Comparison of ENCODE assay signal across 8 cellular contexts in genomic region chr12:57738661-57739237, GRCh38. TPM values are rescaled to one million over a fixed set of nuclear protein-coding genes. Genes with fewer than 3 reads are reported as not detected.
DNase-seq lines count a peak whose midpoint lies in the region; ATAC-seq and TF ChIP-seq lines count a peak whose summit lies in the region.

Gene AGAP2 (minus strand): TSS chr12:57738742. CDS start chr12:57738246, 496 bp downstream.

- no peak for ATAC-seq in GM21529 (IDR thresholded peaks at IDR 0.05; ENCODE audit: unreplicated experiment)

- no peak for TF ChIP-seq CTCF in type B pancreatic cell (conservative IDR thresholded peaks at IDR 0.05)
- no peak for TF ChIP-seq CTCF in GM20000 (IDR thresholded peaks at IDR 0.05; ENCODE audit: extremely low read depth, missing control alignments)

- H3K36me3 Mint-ChIP-seq in activated naive CD4-positive, alpha-beta T cell treated with anti-CD3 and anti-CD28 coated beads, Interleukin-2, amount 50 U/mL, for 24 hours = peaks cover 1% of the 10 kb centered on the region
- peaks cover 15% of the 10 kb centered on the region for H3K36me3 Mint-ChIP-seq in activated T-helper 1 cell treated with anti-CD3 and anti-CD28 coated beads, Interleukin-12 subunit alpha, Interleukin-12 subunit beta, Interleukin-2, Interleukin-4 antibody, amounts not matched to agents 30 ng/mL and 10 ng/mL and 1 ng/mL, durations not matched to agents 14 hours and 24 hours and 36 hours (ENCODE audit: low read depth)
- peaks cover 4% of the 10 kb centered on the region for H3K36me3 Mint-ChIP-seq in type B pancreatic cell

- intact Hi-C loops in activated T-helper 1 cell treated with anti-CD3 and anti-CD28 coated beads, Interleukin-12 subunit alpha, Interleukin-12 subunit beta, Interleukin-2, Interleukin-4 antibody, amounts not matched to agents 30 ng/mL and 10 ng/mL and 1 ng/mL, durations not matched to agents 14 hours and 24 hours and 36 hours (cut with micrococcal nuclease) = no loop called here

- DNase-seq in activated naive CD4-positive, alpha-beta T cell treated with Interleukin-2 at 50 U/mL for 16 hours = no peak
- no peak for DNase-seq in activated T-helper 1 cell treated with anti-CD3 and anti-CD28 coated beads, Interleukin-12 subunit alpha, Interleukin-12 subunit beta, Interleukin-2, Interleukin-4 antibody, amounts not matched to agents 30 ng/mL and 10 ng/mL and 1 ng/mL, durations not matched to agents 14 hours and 24 hours and 36 hours (ENCODE audit: low spot score)
- DNase-seq in iPS-NIHi7 (ENCODE audit: extremely low spot score) = peak; percentile 67
- no peak for DNase-seq in type B pancreatic cell (ENCODE audit: extremely low spot score, unreplicated experiment)
- DNase-seq in GM20000 (ENCODE audit: low spot score) = no peak
- no peak for DNase-seq in SW 1271 (lab: John Stamatoyannopoulos, UW)

- H3K9me3 Mint-ChIP-seq in activated naive CD4-positive, alpha-beta T cell treated with anti-CD3 and anti-CD28 coated beads, Interleukin-2, amount 50 U/mL, for 24 hours = no peaks in the 10 kb centered on the region
- no peaks in the 10 kb centered on the region for H3K9me3 Mint-ChIP-seq in activated T-helper 1 cell treated with anti-CD3 and anti-CD28 coated beads, Interleukin-12 subunit alpha, Interleukin-12 subunit beta, Interleukin-2, Interleukin-4 antibody, amounts not matched to agents 30 ng/mL and 10 ng/mL and 1 ng/mL, durations not matched to agents 14 hours and 24 hours and 36 hours
- H3K9me3 Mint-ChIP-seq in type B pancreatic cell = no peaks in the 10 kb centered on the region

- H3K4me1 Mint-ChIP-seq in activated naive CD4-positive, alpha-beta T cell treated with anti-CD3 and anti-CD28 coated beads, Interleukin-2, amount 50 U/mL, for 24 hours = peaks cover 48% of the 10 kb centered on the region
- H3K4me1 Mint-ChIP-seq in activated T-helper 1 cell treated with anti-CD3 and anti-CD28 coated beads, Interleukin-12 subunit alpha, Interleukin-12 subunit beta, Interleukin-2, Interleukin-4 antibody, amounts not matched to agents 30 ng/mL and 10 ng/mL and 1 ng/mL, durations not matched to agents 14 hours and 24 hours and 36 hours (ENCODE audit: low read depth) = peaks cover 32% of the 10 kb centered on the region
- peaks cover 15% of the 10 kb centered on the region for H3K4me1 Mint-ChIP-seq in type B pancreatic cell (ENCODE audit: unreplicated experiment)

- H3K27me3 Mint-ChIP-seq in activated naive CD4-positive, alpha-beta T cell treated with anti-CD3 and anti-CD28 coated beads, Interleukin-2, amount 50 U/mL, for 24 hours = no peaks in the 10 kb centered on the region
- H3K27me3 Mint-ChIP-seq in activated T-helper 1 cell treated with anti-CD3 and anti-CD28 coated beads, Interleukin-12 subunit alpha, Interleukin-12 subunit beta, Interleukin-2, Interleukin-4 antibody, amounts not matched to agents 30 ng/mL and 10 ng/mL and 1 ng/mL, durations not matched to agents 14 hours and 24 hours and 36 hours (ENCODE audit: insufficient read depth) = no peaks in the 10 kb centered on the region
- H3K27me3 Mint-ChIP-seq in type B pancreatic cell = peaks cover 72% of the 10 kb centered on the region

- H3K4me3 Mint-ChIP-seq in activated naive CD4-positive, alpha-beta T cell treated with anti-CD3 and anti-CD28 coated beads, Interleukin-2, amount 50 U/mL, for 24 hours = peak within 1 kb of the TSS; percentile 67
- peak within 1 kb of the TSS; percentile 65 for H3K4me3 Mint-ChIP-seq in activated T-helper 1 cell treated with anti-CD3 and anti-CD28 coated beads, Interleukin-12 subunit alpha, Interleukin-12 subunit beta, Interleukin-2, Interleukin-4 antibody, amounts not matched to agents 30 ng/mL and 10 ng/mL and 1 ng/mL, durations not matched to agents 14 hours and 24 hours and 36 hours
- peak within 1 kb of the TSS; percentile 84 for H3K4me3 Mint-ChIP-seq in type B pancreatic cell

- H3K27ac Mint-ChIP-seq in activated naive CD4-positive, alpha-beta T cell treated with anti-CD3 and anti-CD28 coated beads, Interleukin-2, amount 50 U/mL, for 24 hours = peak within 1 kb of the TSS; percentile 87
- H3K27ac Mint-ChIP-seq in activated T-helper 1 cell treated with anti-CD3 and anti-CD28 coated beads, Interleukin-12 subunit alpha, Interleukin-12 subunit beta, Interleukin-2, Interleukin-4 antibody, amounts not matched to agents 30 ng/mL and 10 ng/mL and 1 ng/mL, durations not matched to agents 14 hours and 24 hours and 36 hours = peak within 1 kb of the TSS; percentile 70
- no peak within 1 kb of the TSS for H3K27ac Mint-ChIP-seq in type B pancreatic cell

RNA-seq across cellular contexts. Expression of gene AGAP2, which starts in this region (rescaled TPM):
- total RNA-seq in activated T-helper 1 cell treated with anti-CD3 and anti-CD28 coated beads, Interleukin-12 subunit alpha, Interleukin-12 subunit beta, Interleukin-2, Interleukin-4 antibody, amounts not matched to agents 30 ng/mL and 10 ng/mL and 1 ng/mL, durations not matched to agents 14 hours and 24 hours and 36 hours = 31.5 and 33.4 TPM in 2 replicates
- 0.33 and 4.1 TPM in 2 replicates for total RNA-seq in type B pancreatic cell (ENCODE audit: low replicate concordance)
